In genomic region chr7:32089678-32090077, GRCh38 we compare ENCODE assay signal across 25 cellular contexts. TPM values are rescaled to one million over a fixed set of nuclear protein-coding genes. Genes with fewer than 3 reads are reported as not detected.
"Had no signal": no experiment of that assay in that cellular context is flagged by ENCODE, and none has a peak within 500 bp of the region (broad histone marks: within the 10 kb centered on the region; RNA-seq: fewer than 3 reads in every experiment).

No MANE protein-coding gene starts in this region.

- H3K27me3 ChIP-seq: esophagus squamous epithelium, gastrocnemius medialis, pancreas, stomach, thyroid gland had no signal

- H3K4me3 ChIP-seq: esophagus squamous epithelium, gastrocnemius medialis, pancreas, stomach, thyroid gland had no signal

- DNase-seq: cortex of kidney; effector memory CD8-positive, alpha-beta T cell; erythroblast; esophagus squamous epithelium; foreskin fibroblast; gastrocnemius medialis; head of caudate nucleus; hypothalamus; immature natural killer cell; islet precursor cell; kidney glomerular epithelial cell; mesendoderm; midbrain; naive thymus-derived CD8-positive, alpha-beta T cell; nephron progenitor cell; occipital lobe; pancreas; stimulated activated CD4-positive, alpha-beta T cell treated with anti-CD3 and anti-CD28 coated beads, Interleukin-2, amount 100 ng/mL, for 24 hours; stimulated activated CD4-positive, alpha-beta T cell treated with anti-CD3 and anti-CD28 coated beads, Interleukin-4, amount 100 ng/mL, for 24 hours; stimulated activated naive CD4-positive, alpha-beta T cell treated with Interleukin-2 at 50 U/mL for 16 hours; stomach; thyroid gland; trophoblast cell had no signal

- ATAC-seq: effector memory CD8-positive, alpha-beta T cell; gastrocnemius medialis; naive thymus-derived CD8-positive, alpha-beta T cell; pancreas; sciatic nerve; stimulated activated effector memory CD8-positive, alpha-beta T cell treated with anti-CD3 and anti-CD28 coated beads, Interleukin-12 subunit alpha, Interleukin-12 subunit beta, amount 100 ng/mL, for 72 hours had no signal

- H3K9me3 ChIP-seq: esophagus squamous epithelium, gastrocnemius medialis, pancreas, stomach, thyroid gland had no signal

- H3K36me3 ChIP-seq: esophagus squamous epithelium, gastrocnemius medialis, pancreas, stomach, thyroid gland had no signal

- H3K27ac ChIP-seq: esophagus squamous epithelium, gastrocnemius medialis, pancreas, stomach, thyroid gland had no signal

- H3K4me1 ChIP-seq: gastrocnemius medialis, pancreas, thyroid gland had no signal

RNA-seq across cellular contexts. Expression of gene PDE1C, which starts 19.5 kb away (rescaled TPM):
- total RNA-seq: naive thymus-derived CD8-positive, alpha-beta T cell had no signal
- polyA plus RNA-seq: naive thymus-derived CD8-positive, alpha-beta T cell had no signal
